Comparison of ENCODE assay signal across 9 cellular contexts in the genomic region with DNA sequence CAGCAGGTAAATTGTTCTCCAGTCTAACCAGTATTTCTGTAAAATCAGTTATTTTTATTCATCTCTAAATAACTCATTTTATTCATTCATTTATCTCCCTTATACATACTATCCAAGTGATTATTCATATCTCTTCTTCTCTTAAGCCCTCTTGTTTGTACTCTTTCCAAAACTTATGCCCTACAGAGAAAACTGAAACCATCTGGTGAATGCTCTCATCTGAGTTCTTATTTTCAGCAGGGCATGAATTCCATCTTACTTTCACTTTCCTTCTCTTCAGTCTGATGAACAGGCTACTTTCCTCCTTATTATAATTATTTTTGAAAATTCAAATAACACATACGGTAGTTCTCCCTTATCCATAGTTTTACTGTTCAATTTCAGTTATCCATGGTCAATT.
A peak's percentile ranks its signal among the peaks of the same experiment; 100 is the strongest.
DNase-seq lines count a peak whose midpoint lies in the region; ATAC-seq and TF ChIP-seq lines count a peak whose summit lies in the region.
"Had no signal": no experiment of that assay in that cellular context is flagged by ENCODE, and none has a peak within 500 bp of the region (broad histone marks: within the 10 kb centered on the region; RNA-seq: fewer than 3 reads in every experiment).

No MANE protein-coding gene starts in this region.

- DNase-seq in activated naive CD4-positive, alpha-beta T cell treated with anti-CD3 and anti-CD28 coated beads, Interleukin-2, amount 10 ng/mL, durations not matched to agents 7 days and 5 days = no peak
- no peak for DNase-seq in activated naive CD4-positive, alpha-beta T cell treated with anti-CD3 and anti-CD28 coated beads, Interleukin-2, amount 50 U/mL, for 16 hours
- DNase-seq in HuH-7 (ENCODE audit: low spot score) (no peak), NCI-H748 treated with DMSO at 0.1 percent for 48 hours (lab: John Stamatoyannopoulos, UW) (no peak), vagina (ENCODE audit: extremely low spot score in 2 of 2) (no peak)
- DNase-seq: DMS153 had no signal

- no peak for TF ChIP-seq POLR2A in vagina (IDR thresholded peaks at IDR 0.05)

- H3K36me3 Mint-ChIP-seq in activated naive CD4-positive, alpha-beta T cell treated with anti-CD3 and anti-CD28 coated beads, Interleukin-2, amount 10 ng/mL, durations not matched to agents 7 days and 5 days = no peaks in the 10 kb centered on the region
- peaks cover 58% of the 10 kb centered on the region for H3K36me3 Mint-ChIP-seq in dendritic cell treated with granulocyte-macrophage colony-stimulating factor and Interleukin-4, amounts not matched to agents 40 ng/mL and 50 ng/mL, for 4 days (ENCODE audit: low read depth)

- peaks cover 0 to 13% of the 10 kb centered on the region in 2 donors for H3K36me3 ChIP-seq in vagina

- peak; percentile 79 for ATAC-seq in HG03342 (IDR thresholded peaks at IDR 0.05; ENCODE audit: unreplicated experiment)

- H3K27me3 Mint-ChIP-seq in activated naive CD4-positive, alpha-beta T cell treated with anti-CD3 and anti-CD28 coated beads, Interleukin-2, amount 10 ng/mL, durations not matched to agents 7 days and 5 days = no peaks in the 10 kb centered on the region
- H3K27me3 Mint-ChIP-seq in dendritic cell treated with granulocyte-macrophage colony-stimulating factor and Interleukin-4, amounts not matched to agents 40 ng/mL and 50 ng/mL, for 4 days = no peaks in the 10 kb centered on the region

- CTCF ChIA-PET in activated naive CD4-positive, alpha-beta T cell treated with anti-CD3 and anti-CD28 coated beads, Interleukin-2, amount 10 ng/mL, durations not matched to agents 7 days and 5 days (lab: Charles Lee) = no interaction called here

- peak overlapping the region; percentile 51 for H3K27ac ChIP-seq in temporal lobe (ENCODE audit: low read depth, low read length)
- H3K27ac ChIP-seq in vagina = no peak overlapping the region

- H3K4me1 ChIP-seq in vagina = peaks cover 5% of the 10 kb centered on the region

- H3K4me3 ChIP-seq in vagina = peak overlapping the region in 1 of 2 donors; percentile 9

- H3K9me3 Mint-ChIP-seq in activated naive CD4-positive, alpha-beta T cell treated with anti-CD3 and anti-CD28 coated beads, Interleukin-2, amount 10 ng/mL, durations not matched to agents 7 days and 5 days = no peaks in the 10 kb centered on the region
- H3K9me3 Mint-ChIP-seq in dendritic cell treated with granulocyte-macrophage colony-stimulating factor and Interleukin-4, amounts not matched to agents 40 ng/mL and 50 ng/mL, for 4 days = no peaks in the 10 kb centered on the region

- peak overlapping the region; percentile 53 for H3K27ac Mint-ChIP-seq in activated naive CD4-positive, alpha-beta T cell treated with anti-CD3 and anti-CD28 coated beads, Interleukin-2, amount 10 ng/mL, durations not matched to agents 7 days and 5 days
- peak overlapping the region; percentile 52 for H3K27ac Mint-ChIP-seq in dendritic cell treated with granulocyte-macrophage colony-stimulating factor and Interleukin-4, amounts not matched to agents 40 ng/mL and 50 ng/mL, for 4 days

- intact Hi-C loops in dendritic cell treated with granulocyte-macrophage colony-stimulating factor and Interleukin-4, amounts not matched to agents 40 ng/mL and 50 ng/mL, for 4 days (cut with micrococcal nuclease) = no loop called here
- intact Hi-C loops in vagina (cut with DNase I) = no loop called here

- TF ChIP-seq CTCF in vagina (IDR thresholded peaks at IDR 0.05) = no peak

- peak overlapping the region; percentile 20 for H3K4me3 Mint-ChIP-seq in activated naive CD4-positive, alpha-beta T cell treated with anti-CD3 and anti-CD28 coated beads, Interleukin-2, amount 10 ng/mL, durations not matched to agents 7 days and 5 days
- H3K4me3 Mint-ChIP-seq in dendritic cell treated with granulocyte-macrophage colony-stimulating factor and Interleukin-4, amounts not matched to agents 40 ng/mL and 50 ng/mL, for 4 days = peak overlapping the region; percentile 37

- H3K27me3 ChIP-seq in vagina = no peaks in the 10 kb centered on the region

- H3K9me3 ChIP-seq in vagina = no peaks in the 10 kb centered on the region

- peaks cover 20% of the 10 kb centered on the region for H3K4me1 Mint-ChIP-seq in activated naive CD4-positive, alpha-beta T cell treated with anti-CD3 and anti-CD28 coated beads, Interleukin-2, amount 10 ng/mL, durations not matched to agents 7 days and 5 days
- H3K4me1 Mint-ChIP-seq in dendritic cell treated with granulocyte-macrophage colony-stimulating factor and Interleukin-4, amounts not matched to agents 40 ng/mL and 50 ng/mL, for 4 days (ENCODE audit: low read depth) = peaks cover 31% of the 10 kb centered on the region
